ENCODE assay signal across 1 cellular context in genomic region chr2:226308981-226309380, GRCh38.
TF ChIP-seq lines count a peak whose summit lies in the region.

No MANE protein-coding gene starts in this region.

TF ChIP-seq in IMR-90, 13 proteins besides CTCF, POLR2A, EP300 and RAD21 (continued from another document):
- no peak for TF ChIP-seq MXI1 (IDR thresholded peaks at IDR 0.05; ENCODE audit: borderline replicate concordance, low read depth, low read length)
